In the genomic region with DNA sequence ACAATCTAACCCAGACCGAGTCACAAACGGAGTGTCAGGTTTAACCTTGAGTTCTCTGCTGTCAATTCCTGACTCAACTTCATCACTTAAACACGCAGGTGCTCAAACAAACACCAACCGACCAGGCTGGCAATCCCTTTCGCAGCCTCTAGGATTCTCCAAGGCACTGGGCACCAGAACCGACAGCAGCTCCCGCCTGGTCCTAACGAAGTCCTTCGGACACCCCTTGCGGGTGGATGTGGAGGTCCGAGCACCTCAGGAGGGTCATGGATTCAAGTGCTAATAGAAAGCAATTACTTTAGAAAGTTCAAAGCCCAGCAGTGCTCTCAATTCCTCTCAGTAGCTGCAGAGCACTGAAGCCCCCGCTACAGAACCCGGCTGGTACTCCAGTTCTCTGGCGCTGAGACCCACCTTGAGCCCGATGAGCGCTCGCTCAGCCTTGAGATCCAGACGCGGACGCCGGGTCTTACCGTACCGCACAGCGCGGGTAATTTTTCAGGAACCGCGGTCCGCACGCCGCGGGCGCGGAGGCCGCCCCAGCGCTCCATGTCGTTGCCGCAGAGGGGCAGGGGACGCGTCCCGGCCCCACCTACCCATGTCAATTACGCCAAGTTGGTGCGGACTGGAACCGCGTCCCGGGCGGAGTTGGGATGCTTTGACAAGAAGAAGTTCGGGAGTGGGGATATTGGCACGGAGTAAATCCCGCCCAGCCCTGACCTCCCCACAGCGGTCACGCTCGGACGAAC, we compare ENCODE assay signal across 8 cellular contexts. TPM values are rescaled to one million over a fixed set of nuclear protein-coding genes. Genes with fewer than 3 reads are reported as not detected.
DNase-seq lines count a peak whose midpoint lies in the region; ATAC-seq and TF ChIP-seq lines count a peak whose summit lies in the region.

No MANE protein-coding gene starts in this region.

- H3K4me3 ChIP-seq in BE2C (ENCODE audit: low read depth, low read length) (peak overlapping the region; percentile 88), PC-9 (peak overlapping the region; percentile 81), transverse colon (peak overlapping the region; percentile 58 to 74 (median 64))

- ATAC-seq in GM19328 (IDR thresholded peaks at IDR 0.05; ENCODE audit: unreplicated experiment): peak; percentile 18
- peak; percentile 5 to 6 for ATAC-seq in naive B cell (ENCODE audit: low read depth in 2 of 2)

- no peaks in the 10 kb centered on the region for H3K36me3 ChIP-seq in BE2C
- no peaks in the 10 kb centered on the region for H3K36me3 ChIP-seq in PC-9 (ENCODE audit: low read depth)
- no peaks in the 10 kb centered on the region for H3K36me3 ChIP-seq in transverse colon

- H3K27me3 ChIP-seq in BE2C (no peaks in the 10 kb centered on the region), PC-9 (ENCODE audit: insufficient read depth, low read depth) (no peaks in the 10 kb centered on the region), transverse colon (no peaks in the 10 kb centered on the region)

- no peak for TF ChIP-seq EP300 in transverse colon (IDR thresholded peaks at IDR 0.05; ENCODE audit: low read depth)

- peak; percentile 73 for DNase-seq in BE2C
- peak; percentile 32 for DNase-seq in HPDE6-E6E7 (ENCODE audit: extremely low spot score)
- DNase-seq in PC-9: peak; percentile 35 to 61
- DNase-seq in activated T-helper 1 cell treated with anti-CD3 and anti-CD28 coated beads, Interleukin-2, amount 50 U/mL, for 16 hours (ENCODE audit: low read depth in 1 of 2, low spot score in 1 of 2): peak; percentile 8 to 15
- DNase-seq in fibroblast of gingiva (ENCODE audit: low read depth): peak; percentile 71
- peak; percentile 47 for DNase-seq in naive B cell
- peak; percentile 79 for DNase-seq in transverse colon

- H3K4me1 Mint-ChIP-seq in naive B cell: peaks cover 32 to 47% (median 44%) of the 10 kb centered on the region in 3 donors

- no peaks in the 10 kb centered on the region for H3K79me2 ChIP-seq in PC-9 (ENCODE audit: low read depth)

- no peaks in the 10 kb centered on the region for H4K20me1 ChIP-seq in PC-9 (ENCODE audit: insufficient read depth)

- CTCF ChIA-PET in PC-9 (lab: Charles Lee): no interaction called here

- H3K36me3 Mint-ChIP-seq in naive B cell: no peaks in the 10 kb centered on the region

- TF ChIP-seq CTCF in BE2C (IDR thresholded peaks at IDR 0.05; ENCODE audit: low read depth, low read length) (peak; percentile 49), PC-9 (conservative IDR thresholded peaks at IDR 0.05) (peak; percentile 56), transverse colon (IDR thresholded peaks at IDR 0.05) (peak; percentile 46 to 73 (median 53))

- POLR2A ChIA-PET in PC-9 (lab: Charles Lee; ENCODE audit: unreplicated experiment): no interaction called here

- in situ Hi-C loops in transverse colon (cut with MboI; ENCODE audit: low pct_ligation_motif_present in 1 of 4, low pct_unique_long_range_greater_than_20kb in 1 of 4, low sequenced_read_pairs in 3 of 4): loop anchor here in 1 of 4 donors (25.0 kb wide), 1 partner anchor 167 kb away; no protein-coding TSS in a partner anchor

- H3K4me2 ChIP-seq in PC-9: peak overlapping the region; percentile 79

- no peaks in the 10 kb centered on the region for H3K9me2 ChIP-seq in PC-9 (ENCODE audit: insufficient read depth)

- BruUV-seq in PC-9 (replicated peaks; lab: Mats Ljungman, UMichigan): TSS peak; percentile 38

- H3F3A ChIP-seq in PC-9 (ENCODE audit: insufficient read depth, low read depth): no peaks in the 10 kb centered on the region

- no peaks in the 10 kb centered on the region for H3K27me3 Mint-ChIP-seq in naive B cell

- H3K9me3 ChIP-seq in BE2C (no peaks in the 10 kb centered on the region), PC-9 (ENCODE audit: insufficient read depth, low read depth) (no peaks in the 10 kb centered on the region), transverse colon (no peaks in the 10 kb centered on the region)

- H3K4me1 ChIP-seq in BE2C (no peaks in the 10 kb centered on the region; the same call in 1 of the 2 replicates), PC-9 (replicated peaks; ENCODE audit: insufficient read depth) (peaks cover 4% of the 10 kb centered on the region; the same call in 1 of the 2 replicates), transverse colon (peaks cover 0 to 40% (median 8%) of the 10 kb centered on the region in 4 donors)

- H3K4me3 Mint-ChIP-seq in naive B cell: peak overlapping the region; percentile 91 to 98 (median 96)

- intact Hi-C loops in PC-9 (cut with micrococcal nuclease; ENCODE audit: unreplicated experiment) (loop anchor here (2.0 kb wide), 1 partner anchor 43 kb away; a partner anchor contains a TSS), transverse colon (cut with DNase I; ENCODE audit: low total_unique reads) (loop anchor here (10.0 kb wide), 1 partner anchor 175 kb away; no protein-coding TSS in a partner anchor)

- peak overlapping the region; percentile 93 for H2AFZ ChIP-seq in PC-9

- 0 to 1% methylated on average over 2 to 53 of the region's 53 CpGs for WGBS in transverse colon (ENCODE audit: low coverage in 1 of 2), 2 donors

- H3K27ac ChIP-seq in PC-9 (no peak overlapping the region), transverse colon (peak overlapping the region; percentile 88 to 95 (median 91))

- peak overlapping the region; percentile 8 to 96 (median 92) for H3K27ac Mint-ChIP-seq in naive B cell

- no peak for TF ChIP-seq POLR2A in transverse colon (IDR thresholded peaks at IDR 0.05)

- H3K9me3 Mint-ChIP-seq in naive B cell: no peaks in the 10 kb centered on the region

RNA-seq across cellular contexts. Expression of a gene that starts 0.7 kb away (rescaled TPM):
- 4.4 TPM for polyA plus RNA-seq in BE2C (2012; ENCODE audit: insufficient read depth, insufficient read length, low read depth)
- total RNA-seq in PC-9 (2021) (0.35 and 0.75 TPM in 2 replicates), transverse colon (10 to 100 TPM; 20.3 to 29.6 (median 23.0) TPM)
- 10 to 100 TPM; 63.4 to 81.0 (median 71.7) TPM for polyA plus RNA-seq in naive B cell (ENCODE audit: low read depth in 6 of 6)

RNA-seq across cellular contexts. Expression of a gene that starts 43.6 kb away (rescaled TPM):
- 17.0 TPM for polyA plus RNA-seq in BE2C (2012; ENCODE audit: insufficient read depth, insufficient read length, low read depth)
- 9.8 and 9.9 TPM in 2 replicates for total RNA-seq in PC-9 (2021)
- polyA plus RNA-seq in naive B cell (ENCODE audit: low read depth in 6 of 6): 10 to 100 TPM in 3 of 6 donors, 1 to 10 TPM in 3; 7.7 to 17.5 (median 9.8) TPM
- total RNA-seq in transverse colon: 10 to 100 TPM in 3 of 4 donors, 1 to 10 TPM in 1; 2.4 to 33.7 (median 12.2) TPM

Comparison
In these comparisons a context has a peak if more than half of its experiments do, and no peak if none do; other contexts are left out.
1. DNase-seq: peak in every context shown above with its lines; median percentile 79 in transverse colon; 73 in BE2C; 71 in fibroblast of gingiva; 48 in PC-9; 47 in naive B cell; 32 in HPDE6-E6E7; 12 in activated T-helper 1 cell treated with anti-CD3 and anti-CD28 coated beads, Interleukin-2, amount 50 U/mL, for 16 hours.
2. RNA of a gene that starts 0.7 kb away (total RNA-seq): 20.3 to 29.6 TPM in transverse colon; 0.35 to 0.75 TPM in PC-9; every median in the first group is over 10 times any median in the second.
3. Peak in every context shown above with its lines, with median percentiles within 50 percentile points of each other: H3K4me3 ChIP-seq and CTCF ChIP-seq.